Comparison of ENCODE assay signal across 26 cellular contexts in the genomic region with DNA sequence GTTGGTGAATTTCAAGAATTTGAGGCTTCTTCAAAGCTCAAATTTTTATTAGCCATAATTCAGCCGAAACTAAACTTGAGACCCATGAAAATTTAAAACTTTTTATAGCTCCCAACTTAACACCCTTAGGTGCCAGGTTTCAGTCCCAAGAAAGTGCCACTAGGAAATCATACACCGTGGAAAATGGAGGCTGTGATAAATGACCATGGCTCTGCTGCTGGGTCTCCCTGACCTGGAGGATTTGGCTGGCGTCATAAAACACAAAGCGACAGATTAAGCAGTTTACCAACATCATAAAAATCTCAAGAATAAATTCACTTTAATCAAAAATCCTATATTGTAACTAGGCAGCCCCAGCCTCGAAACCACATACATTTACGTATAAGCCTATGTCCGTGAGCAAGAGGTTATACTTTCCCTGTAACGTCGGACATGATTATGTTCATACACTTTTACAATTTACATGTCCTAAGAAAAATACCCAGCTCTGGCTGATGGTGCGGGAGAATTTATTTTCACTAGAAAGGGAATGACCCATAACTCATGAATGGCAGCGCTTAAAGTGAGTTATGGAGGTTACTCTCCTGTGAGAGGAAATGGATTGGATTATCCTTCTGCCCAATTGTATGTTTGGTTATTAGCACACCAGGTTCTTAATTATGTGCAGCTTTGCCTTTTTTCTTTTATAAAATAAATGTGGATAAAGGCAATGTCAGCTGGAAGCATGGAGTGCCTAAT.
"Had no signal": no experiment of that assay in that cellular context is flagged by ENCODE, and none has a peak within 500 bp of the region (broad histone marks: within the 10 kb centered on the region; RNA-seq: fewer than 3 reads in every experiment).

No MANE protein-coding gene starts in this region.

- H3K9me3 Mint-ChIP-seq: activated T-cell treated with anti-CD3 and anti-CD28 coated beads, Interleukin-2, amount 50 U/mL, for 4 hours; activated T-helper 2 cell treated with anti-CD3 and anti-CD28 coated beads, Interferon-gamma antibody, Interleukin-2, Interleukin-4, amounts not matched to agents 10 μg/mL and 5 μg/mL and 100 μg/mL, durations not matched to agents 14 hours and 24 hours and 36 hours; memory B cell; neural crest cell; stimulated activated memory B cell treated with anti-CD40 and anti-IgM and Interleukin-4, amounts not matched to agents 10 μg/mL and 1 μg/mL and 100 μg/mL, for 72 hours; WTC11 had no signal

- H3K27me3 ChIP-seq: sigmoid colon, stomach, transverse colon had no signal

- H3K4me1 Mint-ChIP-seq: memory B cell; stimulated activated memory B cell treated with anti-CD40 and anti-IgM and Interleukin-4, amounts not matched to agents 10 μg/mL and 1 μg/mL and 100 μg/mL, for 72 hours; WTC11 had no signal

- H3K4me2 ChIP-seq: smooth muscle cell had no signal

- H3K36me3 ChIP-seq: sigmoid colon, stomach, transverse colon had no signal

- H3K27me3 Mint-ChIP-seq: stimulated activated memory B cell treated with anti-CD40 and anti-IgM and Interleukin-4, amounts not matched to agents 10 μg/mL and 1 μg/mL and 100 μg/mL, for 72 hours had no signal

- H3K9me3 ChIP-seq: mucosa of descending colon, sigmoid colon, stomach, transverse colon had no signal

- H3K4me3 ChIP-seq: mucosa of descending colon, sigmoid colon, smooth muscle cell, stomach, transverse colon had no signal

- FAIRE-seq: astrocyte, endothelial cell of umbilical vein, urothelium cell line had no signal

- H3K36me3 Mint-ChIP-seq: activated naive CD8-positive, alpha-beta T cell; memory B cell; stimulated activated memory B cell treated with anti-CD40 and anti-IgM and Interleukin-4, amounts not matched to agents 10 μg/mL and 1 μg/mL and 100 μg/mL, for 72 hours; WTC11 had no signal

- H3K4me3 Mint-ChIP-seq: activated naive CD8-positive, alpha-beta T cell; activated T-cell treated with anti-CD3 and anti-CD28 coated beads, Interleukin-2, amount 50 U/mL, for 4 hours; memory B cell; neural crest cell; stimulated activated memory B cell treated with anti-CD40 and anti-IgM and Interleukin-4, amounts not matched to agents 10 μg/mL and 1 μg/mL and 100 μg/mL, for 72 hours; WTC11 had no signal

- ATAC-seq: activated T-cell treated with anti-CD3 and anti-CD28 coated beads, Interleukin-2, amount 50 U/mL, for 4 hours; esophagus mucosa; mucosa of descending colon; stimulated activated memory B cell treated with anti-CD40 and anti-IgM and Interleukin-4, amounts not matched to agents 10 μg/mL and 1 μg/mL and 100 μg/mL, for 72 hours; WTC11 had no signal

- DNase-seq: activated CD8-positive, alpha-beta memory T cell treated with anti-CD3 and anti-CD28 coated beads, Interleukin-2, amount 50 U/mL, for 48 hours; activated naive CD4-positive, alpha-beta T cell; activated T-cell treated with anti-CD3 and anti-CD28 coated beads, Interleukin-2, amount 50 U/mL, for 4 hours; central memory CD4-positive, alpha-beta T cell; effector memory CD4-positive, alpha-beta T cell; foreskin melanocyte; glutamatergic neuron; hypothalamus; mucosa of descending colon; occipital lobe; sigmoid colon; stimulated activated CD4-positive, alpha-beta T cell treated with anti-CD3 and anti-CD28 coated beads, Interleukin-15, amount 100 ng/mL, for 24 hours; stomach; T-helper 9 cell; transverse colon had no signal

- H3K27ac ChIP-seq: sigmoid colon, stomach, transverse colon had no signal

- H3K27ac Mint-ChIP-seq: activated naive CD8-positive, alpha-beta T cell; activated T-helper 2 cell treated with anti-CD3 and anti-CD28 coated beads, Interferon-gamma antibody, Interleukin-2, Interleukin-4, amounts not matched to agents 10 μg/mL and 5 μg/mL and 100 μg/mL, durations not matched to agents 14 hours and 24 hours and 36 hours; memory B cell; stimulated activated memory B cell treated with anti-CD40 and anti-IgM and Interleukin-4, amounts not matched to agents 10 μg/mL and 1 μg/mL and 100 μg/mL, for 72 hours; WTC11 had no signal
